In genomic region chr12:10293570-10294227, GRCh38 we compare ENCODE assay signal across 22 cellular contexts. TPM values are rescaled to one million over a fixed set of nuclear protein-coding genes. Genes with fewer than 3 reads are reported as not detected.
A peak's percentile ranks its signal among the peaks of the same experiment; 100 is the strongest.
DNase-seq lines count a peak whose midpoint lies in the region; ATAC-seq and TF ChIP-seq lines count a peak whose summit lies in the region.
"Had no signal": no experiment of that assay in that cellular context is flagged by ENCODE, and none has a peak within 500 bp of the region (broad histone marks: within the 10 kb centered on the region; RNA-seq: fewer than 3 reads in every experiment).

No MANE protein-coding gene starts in this region.

- H3K4me1 Mint-ChIP-seq in CD4-positive, CD25-positive, alpha-beta regulatory T cell = peaks cover 6 to 9% (median 9%) of the 10 kb centered on the region in 4 donors
- peaks cover 61% of the 10 kb centered on the region for H3K4me1 Mint-ChIP-seq in central memory CD8-positive, alpha-beta T cell
- H3K4me1 Mint-ChIP-seq: naive B cell had no signal

- no peak overlapping the region for H3K27ac Mint-ChIP-seq in CD4-positive, CD25-positive, alpha-beta regulatory T cell
- peak overlapping the region; percentile 78 for H3K27ac Mint-ChIP-seq in central memory CD8-positive, alpha-beta T cell (ENCODE audit: low read depth)
- H3K27ac Mint-ChIP-seq: progenitor cell of endocrine pancreas had no signal

- peak in 2 of 3 donors; percentile 38 to 65 for DNase-seq in CD4-positive, CD25-positive, alpha-beta regulatory T cell
- DNase-seq in GM06990 (ENCODE audit: extremely low read depth, insufficient read length) (peak; percentile 9), cerebellum (ENCODE audit: low spot score) (no peak), substantia nigra (lab: John Stamatoyannopoulos, UW) (no peak), NCI-H524 (lab: John Stamatoyannopoulos, UW) (no peak)
- DNase-seq in central memory CD8-positive, alpha-beta T cell (ENCODE audit: low spot score in 2 of 2) = peak in 1 of 2 donors; percentile 56
- DNase-seq: amniotic stem cell; Calu3; caudate nucleus; effector CD8-positive, alpha-beta T cell; head of caudate nucleus; naive B cell; stimulated activated CD4-positive, alpha-beta T cell treated with anti-CD3 and anti-CD28 coated beads, Interleukin-4, amount 100 ng/mL, for 4 hours; stimulated activated CD8-positive, alpha-beta memory T cell treated with anti-CD3 and anti-CD28 coated beads, Interleukin-4, amount 100 ng/mL, for 48 hours; WERI-Rb-1 had no signal

- no peak overlapping the region for H3K9ac ChIP-seq in Loucy (ENCODE audit: low read depth, low read length, poor library complexity, severe bottlenecking)

- H3K4me1 ChIP-seq in CD4-positive, CD25-positive, alpha-beta regulatory T cell (ENCODE audit: control insufficient read depth, insufficient read depth, low read length, poor library complexity, severe bottlenecking) = no peaks in the 10 kb centered on the region
- H3K4me1 ChIP-seq in Loucy (ENCODE audit: insufficient read depth, low read length, poor library complexity, severe bottlenecking) = peaks cover 11% of the 10 kb centered on the region

- ATAC-seq in CD4-positive, CD25-positive, alpha-beta regulatory T cell (ENCODE audit: low read depth in 2 of 2) = peak; percentile 55 to 62
- peak; percentile 87 for ATAC-seq in central memory CD8-positive, alpha-beta T cell (replicated peaks; ENCODE audit: extremely low read depth, poor library complexity, severe bottlenecking)
- no peak for ATAC-seq in HG03342 (IDR thresholded peaks at IDR 0.05; ENCODE audit: unreplicated experiment)

- TF ChIP-seq CTCF in GM06990 (IDR thresholded peaks at IDR 0.05; ENCODE audit: insufficient read depth, low read length, poor library complexity, severe bottlenecking) (no peak), Loucy (conservative IDR thresholded peaks at IDR 0.05; ENCODE audit: low read length) (no peak)

- H4K20me1 ChIP-seq in Loucy (ENCODE audit: insufficient read depth, low read length, poor library complexity, severe bottlenecking) = no peaks in the 10 kb centered on the region

- no peaks in the 10 kb centered on the region for H3K27me3 ChIP-seq in CD4-positive, CD25-positive, alpha-beta regulatory T cell (ENCODE audit: control insufficient read depth, insufficient read depth, low read length)
- H3K27me3 ChIP-seq in GM06990 (replicated peaks; ENCODE audit: control insufficient read depth, insufficient read depth, low read length) (no peaks in the 10 kb centered on the region), Loucy (ENCODE audit: insufficient read depth, low read length, poor library complexity, severe bottlenecking) (no peaks in the 10 kb centered on the region)

- H3K36me3 ChIP-seq in CD4-positive, CD25-positive, alpha-beta regulatory T cell (ENCODE audit: control insufficient read depth, insufficient read depth, low read length) = no peaks in the 10 kb centered on the region
- H3K36me3 ChIP-seq in GM06990 (ENCODE audit: control insufficient read depth, insufficient read depth, low read length) (no peaks in the 10 kb centered on the region), Loucy (ENCODE audit: insufficient read depth, low read length) (no peaks in the 10 kb centered on the region)
- H3K36me3 ChIP-seq: thoracic aorta, WERI-Rb-1 had no signal

- peaks cover 12% of the 10 kb centered on the region for H3K27me3 Mint-ChIP-seq in CD4-positive, CD25-positive, alpha-beta regulatory T cell
- H3K27me3 Mint-ChIP-seq in central memory CD8-positive, alpha-beta T cell = no peaks in the 10 kb centered on the region
- H3K27me3 Mint-ChIP-seq: naive B cell, progenitor cell of endocrine pancreas had no signal

- H3K9me3 Mint-ChIP-seq in CD4-positive, CD25-positive, alpha-beta regulatory T cell = peaks cover 0 to 2% (median 0%) of the 10 kb centered on the region in 7 donors
- no peaks in the 10 kb centered on the region for H3K9me3 Mint-ChIP-seq in central memory CD8-positive, alpha-beta T cell
- H3K9me3 Mint-ChIP-seq: naive B cell had no signal

- no peak overlapping the region for H3K27ac ChIP-seq in CD4-positive, CD25-positive, alpha-beta regulatory T cell (ENCODE audit: insufficient read depth, low read length, poor library complexity, severe bottlenecking)
- H3K27ac ChIP-seq in substantia nigra (ENCODE audit: low read depth, low read length, poor library complexity, severe bottlenecking) = no peak overlapping the region
- H3K27ac ChIP-seq: skin epidermis, thoracic aorta, WERI-Rb-1 had no signal

- H3K79me2 ChIP-seq in Loucy (ENCODE audit: insufficient read depth, low read length) = no peaks in the 10 kb centered on the region

- H3K4me3 ChIP-seq in CD4-positive, CD25-positive, alpha-beta regulatory T cell (ENCODE audit: low read depth, low read length) = no peak overlapping the region
- H3K4me3 ChIP-seq in GM06990 (replicated peaks; ENCODE audit: low read depth, low read length) = no peak overlapping the region
- H3K4me3 ChIP-seq in Loucy (ENCODE audit: low read length, poor library complexity, severe bottlenecking) = no peak overlapping the region
- H3K4me3 ChIP-seq: lung, skin epidermis, thoracic aorta had no signal

- no peaks in the 10 kb centered on the region for H3K9me3 ChIP-seq in CD4-positive, CD25-positive, alpha-beta regulatory T cell (ENCODE audit: control insufficient read depth in 2 of 2, low read length in 2 of 2)
- H3K9me3 ChIP-seq in Loucy (ENCODE audit: insufficient read depth, low read depth, low read length) = no peaks in the 10 kb centered on the region
- H3K9me3 ChIP-seq: thoracic aorta had no signal

- H3K4me3 Mint-ChIP-seq in CD4-positive, CD25-positive, alpha-beta regulatory T cell = no peak overlapping the region
- peak overlapping the region; percentile 10 for H3K4me3 Mint-ChIP-seq in central memory CD8-positive, alpha-beta T cell
- H3K4me3 Mint-ChIP-seq: naive B cell had no signal

- no peaks in the 10 kb centered on the region for H3K9me2 ChIP-seq in Loucy (replicated peaks; ENCODE audit: low read depth, low read length)

- H2AFZ ChIP-seq in Loucy (ENCODE audit: low read length) = no peak overlapping the region

- no peaks in the 10 kb centered on the region for H3K36me3 Mint-ChIP-seq in CD4-positive, CD25-positive, alpha-beta regulatory T cell
- peaks cover 1% of the 10 kb centered on the region for H3K36me3 Mint-ChIP-seq in central memory CD8-positive, alpha-beta T cell (ENCODE audit: insufficient read depth)
- H3K36me3 Mint-ChIP-seq: naive B cell had no signal

- H3K4me2 ChIP-seq in Loucy (ENCODE audit: low read depth, low read length, poor library complexity, severe bottlenecking) = peak overlapping the region; percentile 34

- H3F3A ChIP-seq in Loucy (ENCODE audit: low read depth) = no peaks in the 10 kb centered on the region

RNA-seq across cellular contexts. Expression of gene KLRD1, which starts 14.0 kb away (rescaled TPM):
- total RNA-seq in CD4-positive, CD25-positive, alpha-beta regulatory T cell = 0.20 TPM
- 1 to 10 TPM in 1 of 4 donors, under 1 TPM in 3; 0.01 to 1.9 (median 0.24) TPM for polyA plus RNA-seq in CD4-positive, CD25-positive, alpha-beta regulatory T cell
- total RNA-seq in cerebellum = 0.27 TPM
- total RNA-seq: LHCN-M2 had no signal

Comparison
In these comparisons a context has a peak if more than half of its experiments do, and no peak if none do; other contexts are left out.
1. DNase-seq: peak in CD4-positive, CD25-positive, alpha-beta regulatory T cell (2 of 3) and GM06990 (single experiment); none in cerebellum (single experiment), substantia nigra (0 of 49) and NCI-H524 (0 of 2).